8 cellular contexts compared by ENCODE assay signal in the genomic region with DNA sequence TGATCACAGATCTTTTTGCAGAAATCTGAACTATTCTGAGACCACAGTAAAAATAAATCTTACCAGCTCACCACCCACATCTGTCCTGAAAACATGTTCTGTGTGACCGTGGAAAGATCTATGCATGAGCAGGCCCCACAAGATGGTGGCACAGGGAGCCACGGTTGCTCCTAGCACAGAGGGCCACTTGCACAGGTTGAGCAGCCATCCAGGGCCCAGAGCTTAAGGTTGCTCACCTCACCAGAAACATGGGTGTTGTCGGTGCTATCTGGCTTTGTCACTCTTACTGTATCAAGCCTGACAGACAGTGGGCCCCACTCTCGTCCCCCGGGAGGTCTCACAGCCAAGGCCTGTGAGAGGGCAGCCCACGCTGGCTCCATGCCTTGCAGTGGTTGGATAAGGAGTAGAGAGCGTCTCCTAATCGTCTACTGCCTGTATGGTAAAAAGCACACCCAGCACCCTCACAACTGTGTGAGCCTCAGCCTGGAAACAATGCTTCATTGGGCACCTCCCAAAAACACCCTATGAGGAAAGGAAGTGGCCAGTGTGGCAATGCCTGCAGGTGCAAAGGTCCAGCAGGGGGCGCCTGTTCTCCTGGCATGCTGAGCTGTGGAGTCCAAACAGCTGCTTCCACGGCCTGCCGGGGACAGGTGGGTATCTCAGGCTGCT. TPM values are rescaled to one million over a fixed set of nuclear protein-coding genes. Genes with fewer than 3 reads are reported as not detected.
A peak's percentile ranks its signal among the peaks of the same experiment; 100 is the strongest.
DNase-seq lines count a peak whose midpoint lies in the region; ATAC-seq and TF ChIP-seq lines count a peak whose summit lies in the region.

No MANE protein-coding gene starts in this region.

- H3K4me2 ChIP-seq in osteoblast (ENCODE audit: insufficient read depth, low read length), result no peak overlapping the region

- H3K4me1 ChIP-seq in Panc1 (ENCODE audit: control insufficient read depth, insufficient read depth, low read length) (no peaks in the 10 kb centered on the region), osteoblast (ENCODE audit: insufficient read depth, low read length) (peaks cover 3% of the 10 kb centered on the region), tibial artery (peaks cover 0 to 14% (median 0%) of the 10 kb centered on the region in 4 donors)

- H3K4me3 Mint-ChIP-seq in activated T-cell treated with anti-CD3 and anti-CD28 coated beads, Interleukin-2, amount 50 U/mL, for 24 hours, result no peak overlapping the region

- no peak overlapping the region for H2AFZ ChIP-seq in osteoblast (ENCODE audit: low read length)

- no peaks in the 10 kb centered on the region for H3K27me3 Mint-ChIP-seq in activated T-cell treated with anti-CD3 and anti-CD28 coated beads, Interleukin-2, amount 50 U/mL, for 24 hours

- H3K27ac Mint-ChIP-seq in activated T-cell treated with anti-CD3 and anti-CD28 coated beads, Interleukin-2, amount 50 U/mL, for 24 hours, result no peak overlapping the region

- no peaks in the 10 kb centered on the region for H3K9me3 ChIP-seq in Panc1 (ENCODE audit: control insufficient read depth, insufficient read depth, low read depth, low read length)
- H3K9me3 ChIP-seq in osteoblast (ENCODE audit: low read depth, low read length), result no peaks in the 10 kb centered on the region
- H3K9me3 ChIP-seq in tibial artery, result no peaks in the 10 kb centered on the region

- peaks cover 36% of the 10 kb centered on the region for H3K79me2 ChIP-seq in osteoblast (ENCODE audit: insufficient read depth, low read length)

- in situ Hi-C loops in Panc1 (cut with HindIII; ENCODE audit: low pct_unique_long_range_greater_than_20kb, low sequenced_read_pairs), result no loop called here

- no peaks in the 10 kb centered on the region for H3K9me3 Mint-ChIP-seq in activated T-cell treated with anti-CD3 and anti-CD28 coated beads, Interleukin-2, amount 50 U/mL, for 24 hours

- peaks cover 5% of the 10 kb centered on the region for H3K4me1 Mint-ChIP-seq in activated T-cell treated with anti-CD3 and anti-CD28 coated beads, Interleukin-2, amount 50 U/mL, for 24 hours (ENCODE audit: low read depth)

- H3K4me3 ChIP-seq in Panc1 (ENCODE audit: low read depth in 2 of 2, low read length in 2 of 2) (no peak overlapping the region), osteoblast (ENCODE audit: insufficient read depth, low read length) (no peak overlapping the region), tibial artery (no peak overlapping the region)

- H3K27me3 ChIP-seq in Panc1 (ENCODE audit: control insufficient read depth, insufficient read depth, low read length) (no peaks in the 10 kb centered on the region), osteoblast (ENCODE audit: insufficient read depth, low read length) (no peaks in the 10 kb centered on the region), tibial artery (no peaks in the 10 kb centered on the region)

- H3K27ac ChIP-seq in Panc1 (ENCODE audit: low read length), result no peak overlapping the region
- H3K27ac ChIP-seq in osteoblast (ENCODE audit: low read depth, low read length), result peak overlapping the region; percentile 51
- peak overlapping the region in 1 of 2 donors; percentile 12 for H3K27ac ChIP-seq in tibial artery

- H4K20me1 ChIP-seq in osteoblast (ENCODE audit: insufficient read depth, low read length), result peaks cover 46% of the 10 kb centered on the region

- no TSS peak for BruUV-seq in Panc1 (replicated peaks; lab: Mats Ljungman, UMichigan)

- TF ChIP-seq CTCF in Panc1 (IDR thresholded peaks at IDR 0.05), result peak; percentile 96
- TF ChIP-seq CTCF in osteoblast (IDR thresholded peaks at IDR 0.05; ENCODE audit: extremely low read depth, low read depth, low read length), result peak; percentile 97
- peak; percentile 50 to 61 for TF ChIP-seq CTCF in tibial artery (IDR thresholded peaks at IDR 0.05)

- DNase-seq in NCI-H2171 treated with DMSO at 0.1 percent for 48 hours (lab: John Stamatoyannopoulos, UW) (peak; percentile 17), NCI-H2171 (lab: John Stamatoyannopoulos, UW) (no peak), Panc1 (ENCODE audit: low read depth, low spot score) (peak; percentile 38), fibroblast of the conjunctiva (ENCODE audit: low read depth) (peak; percentile 63), osteoblast (ENCODE audit: insufficient read length, low spot score, missing footprints) (peak; percentile 95), tibial artery (peak; percentile 70 to 83)
- peak; percentile 82 for DNase-seq in activated T-cell treated with anti-CD3 and anti-CD28 coated beads, Interleukin-2, amount 50 U/mL, for 24 hours

- H3K36me3 ChIP-seq in Panc1 (ENCODE audit: control insufficient read depth, insufficient read depth, low read length) (peaks cover 15% of the 10 kb centered on the region), osteoblast (ENCODE audit: insufficient read depth, low read length) (peaks cover 70% of the 10 kb centered on the region), tibial artery (peaks cover 35 to 81% (median 65%) of the 10 kb centered on the region in 3 donors)

- POLR2A ChIA-PET in Panc1 (lab: Charles Lee), result no interaction called here

- ATAC-seq in HG03439 (IDR thresholded peaks at IDR 0.05; ENCODE audit: unreplicated experiment) (peak; percentile 64), Panc1 (peak; percentile 90)

- peaks cover 86% of the 10 kb centered on the region for H3K36me3 Mint-ChIP-seq in activated T-cell treated with anti-CD3 and anti-CD28 coated beads, Interleukin-2, amount 50 U/mL, for 24 hours (ENCODE audit: low read depth)

- CTCF ChIA-PET in Panc1 (lab: Charles Lee), result interaction anchor here (1.0 to 1.4 kb wide), 3 partner anchors 14 to 335 kb away, joined by 3 read pairs; no protein-coding TSS in a partner anchor

- intact Hi-C loops in Panc1 (cut with micrococcal nuclease; ENCODE audit: unreplicated experiment), result no loop called here
- intact Hi-C loops in tibial artery (cut with DNase I; ENCODE audit: low total_unique reads), result no loop called here

RNA-seq across cellular contexts. Expression of a gene that starts 19.6 kb away (rescaled TPM):
- 125 TPM for total RNA-seq in Panc1 (2021; ENCODE audit: unreplicated experiment)
- polyA plus RNA-seq in Panc1 (2012; ENCODE audit: insufficient read length), result 310 TPM
- 312 and 425 TPM in 2 replicates for total RNA-seq in osteoblast

RNA-seq across cellular contexts. Expression of a gene that starts 49.4 kb away (rescaled TPM):
- total RNA-seq in Panc1 (2021; ENCODE audit: unreplicated experiment) (58.0 TPM), osteoblast (61.9 and 65.5 TPM in 2 replicates)
- polyA plus RNA-seq in Panc1 (2012; ENCODE audit: insufficient read length), result 32.6 TPM
